ENCODE assay signal across 20 cellular contexts in genomic region chr10:73818402-73818801, GRCh38. TPM values are rescaled to one million over a fixed set of nuclear protein-coding genes. Genes with fewer than 3 reads are reported as not detected.
DNase-seq lines count a peak whose midpoint lies in the region; ATAC-seq and TF ChIP-seq lines count a peak whose summit lies in the region.
"Had no signal": no experiment of that assay in that cellular context is flagged by ENCODE, and none has a peak within 500 bp of the region (broad histone marks: within the 10 kb centered on the region; RNA-seq: fewer than 3 reads in every experiment).

No MANE protein-coding gene starts in this region.

- ATAC-seq in Panc1 (peak; percentile 44; the same call in 1 of the 2 replicates), HG03460 (IDR thresholded peaks at IDR 0.05; ENCODE audit: unreplicated experiment) (no peak), HG03469 (IDR thresholded peaks at IDR 0.05; ENCODE audit: unreplicated experiment) (no peak)

- H3K4me3 Mint-ChIP-seq in H9, result no peak overlapping the region
- H3K4me3 Mint-ChIP-seq: activated B cell treated with CpG ODN at 0.5 μM for 24 hours; activated T-helper 1 cell treated with anti-CD3 and anti-CD28 coated beads, Interleukin-12 subunit alpha, Interleukin-12 subunit beta, Interleukin-2, Interleukin-4 antibody, amounts not matched to agents 30 ng/mL and 10 ng/mL and 1 ng/mL, durations not matched to agents 14 hours and 24 hours and 36 hours had no signal

- TF ChIP-seq EP300 in esophagus muscularis mucosa (IDR thresholded peaks at IDR 0.05) (no peak), sigmoid colon (IDR thresholded peaks at IDR 0.05) (no peak)

- H3K36me3 ChIP-seq in Panc1 (ENCODE audit: control insufficient read depth, insufficient read depth, low read length), result peaks cover 7% of the 10 kb centered on the region; the same call in 1 of the 2 replicates
- peaks cover 34 to 91% (median 64%) of the 10 kb centered on the region in 4 donors for H3K36me3 ChIP-seq in esophagus muscularis mucosa
- H3K36me3 ChIP-seq in sigmoid colon, result peaks cover 30 to 96% (median 63%) of the 10 kb centered on the region in 4 donors
- H3K36me3 ChIP-seq: ovary had no signal

- H3K4me3 ChIP-seq in Panc1 (ENCODE audit: low read depth in 2 of 2, low read length in 2 of 2), result no peak overlapping the region
- no peak overlapping the region for H3K4me3 ChIP-seq in esophagus muscularis mucosa
- H3K4me3 ChIP-seq in sigmoid colon, result no peak overlapping the region
- H3K4me3 ChIP-seq: BLaER1, ovary, tibial nerve had no signal

- no peak overlapping the region for H3K56ac ChIP-seq in H9 (ENCODE audit: insufficient read length, low read depth, low read length)

- intact Hi-C loops in Panc1 (cut with micrococcal nuclease; ENCODE audit: unreplicated experiment), result no loop called here
- intact Hi-C loops in esophagus muscularis mucosa (cut with DNase I), result no loop called here
- intact Hi-C loops in sigmoid colon (cut with DNase I), result no loop called here

- no peaks in the 10 kb centered on the region for H3K79me1 ChIP-seq in H9 (ENCODE audit: insufficient read depth, low read depth, low read length, poor library complexity, severe bottlenecking)

- H3T11ph ChIP-seq in H9 (ENCODE audit: low read length), result no peak overlapping the region

- no peak overlapping the region for H4K5ac ChIP-seq in H9 (ENCODE audit: insufficient read length, low read depth, low read length)

- H3K4me2 ChIP-seq in H9 (ENCODE audit: insufficient read depth, insufficient read length, low read length), result no peak overlapping the region
- H3K4me2 ChIP-seq: BLaER1 had no signal

- no peak overlapping the region for H3K14ac ChIP-seq in H9 (ENCODE audit: insufficient read depth, low read length)

- DNase-seq in H9, result peak; percentile 58
- DNase-seq in Panc1 (ENCODE audit: low read depth, low spot score), result no peak
- DNase-seq in esophagus muscularis mucosa (ENCODE audit: extremely low spot score), result no peak
- DNase-seq in sigmoid colon, result no peak
- no peak for DNase-seq in SK-N-DZ (ENCODE audit: low spot score)
- DNase-seq: activated B cell treated with CpG ODN at 0.5 μM for 24 hours; activated CD8-positive, alpha-beta memory T cell treated with anti-CD3 and anti-CD28 coated beads for 24 hours; DMS 273 treated with DMSO at 0.1 percent for 48 hours; GF-D8; NCI-H446; NK-92 treated with Interleukin-12 subunit alpha and Interleukin-12 subunit beta, amount 100 ng/mL, for 24 hours; ovary; stimulated activated CD4-positive, alpha-beta T cell treated with anti-CD3 and anti-CD28 coated beads, Interleukin-4, amount 100 ng/mL, for 4 hours; stimulated activated CD8-positive, alpha-beta memory T cell treated with anti-CD3 and anti-CD28 coated beads, Interleukin-4, amount 100 ng/mL, for 48 hours; T-helper 1 cell had no signal

- H3K9me3 ChIP-seq in H9 (ENCODE audit: control insufficient read depth, low read depth, low read length), result no peaks in the 10 kb centered on the region
- H3K9me3 ChIP-seq in Panc1 (ENCODE audit: control insufficient read depth, insufficient read depth, low read depth, low read length), result no peaks in the 10 kb centered on the region
- no peaks in the 10 kb centered on the region for H3K9me3 ChIP-seq in esophagus muscularis mucosa
- no peaks in the 10 kb centered on the region for H3K9me3 ChIP-seq in sigmoid colon
- H3K9me3 ChIP-seq: BLaER1, ovary, tibial nerve had no signal

- TF ChIP-seq CTCF in H9 (conservative IDR thresholded peaks at IDR 0.05) (peak; percentile 36), Panc1 (IDR thresholded peaks at IDR 0.05) (no peak; the same call in 1 of the 2 replicates), esophagus muscularis mucosa (IDR thresholded peaks at IDR 0.05) (no peak), sigmoid colon (IDR thresholded peaks at IDR 0.05) (no peak)

- no peak overlapping the region for H3K9ac ChIP-seq in H9 (ENCODE audit: extremely low read depth, insufficient read length, low read length)
- H3K9ac ChIP-seq: BLaER1 had no signal

- H4K91ac ChIP-seq in H9 (ENCODE audit: insufficient read length, low read depth, low read length), result no peak overlapping the region

- WGBS in H9 (ENCODE audit: extremely low coverage, insufficient read length, low lambda C conversion rate), result no CpG with 5 or more reads among the region's 10 CpGs
- 83% methylated on average over 9 of the region's 10 CpGs for WGBS in esophagus muscularis mucosa
- WGBS in sigmoid colon, 2 donors, result 81 to 88% methylated on average over 10 of the region's 10 CpGs

- H3K4me1 ChIP-seq in H9 (ENCODE audit: insufficient read depth, low read length), result no peaks in the 10 kb centered on the region
- no peaks in the 10 kb centered on the region for H3K4me1 ChIP-seq in Panc1 (ENCODE audit: control insufficient read depth, insufficient read depth, low read length)
- peaks cover 9 to 37% (median 32%) of the 10 kb centered on the region in 4 donors for H3K4me1 ChIP-seq in esophagus muscularis mucosa
- peaks cover 0 to 29% (median 12%) of the 10 kb centered on the region in 4 donors for H3K4me1 ChIP-seq in sigmoid colon
- H3K4me1 ChIP-seq: BLaER1 had no signal

- H3K27ac ChIP-seq in H9 (ENCODE audit: insufficient read length, low read depth, low read length) (no peak overlapping the region), Panc1 (ENCODE audit: low read length) (no peak overlapping the region), esophagus muscularis mucosa (replicated peaks in 1 of 4) (peak overlapping the region in 3 of 4 donors; percentile 20 to 78 (median 35)), sigmoid colon (peak overlapping the region in 3 of 4 donors; percentile 50 to 61 (median 55))
- H3K27ac ChIP-seq: BLaER1, ovary had no signal

- no peak overlapping the region for H3K4ac ChIP-seq in H9 (ENCODE audit: low read depth, low read length)

- CTCF ChIA-PET in Panc1 (lab: Charles Lee), result no interaction called here

- H2AFZ ChIP-seq in H9 (ENCODE audit: low read length), result no peak overlapping the region

- in situ Hi-C loops in Panc1 (cut with HindIII; ENCODE audit: low pct_unique_long_range_greater_than_20kb, low sequenced_read_pairs), result no loop called here

- no peak overlapping the region for H3K18ac ChIP-seq in H9 (ENCODE audit: insufficient read length, low read depth, low read length)

- no peak overlapping the region for H4K8ac ChIP-seq in H9 (replicated peaks; ENCODE audit: insufficient read length, low read depth, low read length)

- H2AK5ac ChIP-seq in H9 (ENCODE audit: insufficient read length, low read length), result no peak overlapping the region

- H4K20me1 ChIP-seq in H9 (ENCODE audit: control insufficient read depth, insufficient read depth, insufficient read length), result no peaks in the 10 kb centered on the region

- H2BK15ac ChIP-seq in H9 (ENCODE audit: low read depth, low read length), result no peak overlapping the region

- BruUV-seq in Panc1 (replicated peaks; lab: Mats Ljungman, UMichigan), result no TSS peak

- H3K27me3 Mint-ChIP-seq in H9 (ENCODE audit: low read depth), result no peaks in the 10 kb centered on the region
- H3K27me3 Mint-ChIP-seq: activated B cell treated with CpG ODN at 0.5 μM for 24 hours had no signal

- POLR2A ChIA-PET in Panc1 (lab: Charles Lee), result no interaction called here

- no peaks in the 10 kb centered on the region for H3K23me2 ChIP-seq in H9 (ENCODE audit: insufficient read length, low read depth, low read length, poor library complexity, severe bottlenecking)

- TF ChIP-seq POLR2A in esophagus muscularis mucosa (IDR thresholded peaks at IDR 0.05; ENCODE audit: low read depth), result no peak
- TF ChIP-seq POLR2A in sigmoid colon (IDR thresholded peaks at IDR 0.05), result no peak

- H2BK20ac ChIP-seq in H9 (ENCODE audit: low read depth, low read length, poor library complexity, severe bottlenecking), result no peak overlapping the region

- no peaks in the 10 kb centered on the region for H3K27me3 ChIP-seq in H9 (ENCODE audit: insufficient read depth, low read length)
- no peaks in the 10 kb centered on the region for H3K27me3 ChIP-seq in Panc1 (ENCODE audit: control insufficient read depth, insufficient read depth, low read length)
- H3K27me3 ChIP-seq in esophagus muscularis mucosa, result no peaks in the 10 kb centered on the region
- H3K27me3 ChIP-seq in sigmoid colon, result no peaks in the 10 kb centered on the region
- H3K27me3 ChIP-seq: BLaER1, ovary, tibial nerve had no signal

- H3K27ac Mint-ChIP-seq in H9, result no peak overlapping the region; a peak in 1 of 7 replicates
- H3K27ac Mint-ChIP-seq: activated B cell treated with CpG ODN at 0.5 μM for 24 hours; activated T-helper 1 cell treated with anti-CD3 and anti-CD28 coated beads, Interleukin-12 subunit alpha, Interleukin-12 subunit beta, Interleukin-2, Interleukin-4 antibody, amounts not matched to agents 30 ng/mL and 10 ng/mL and 1 ng/mL, durations not matched to agents 14 hours and 24 hours and 36 hours had no signal

- no peak overlapping the region for H2BK5ac ChIP-seq in H9 (ENCODE audit: insufficient read length, low read length)

- H3K23ac ChIP-seq in H9 (ENCODE audit: insufficient read length, low read depth, low read length), result no peak overlapping the region

- H3K4me1 Mint-ChIP-seq in H9, result peaks cover 0 to 3% of the 10 kb centered on the region in 2 experiments; a peak in 1 of 4 replicates
- H3K4me1 Mint-ChIP-seq: activated B cell treated with CpG ODN at 0.5 μM for 24 hours had no signal

- no peaks in the 10 kb centered on the region for H3K79me2 ChIP-seq in H9 (ENCODE audit: insufficient read depth, low read length)

- H2BK12ac ChIP-seq in H9 (ENCODE audit: insufficient read length, low read depth, low read length), result no peak overlapping the region

- H3K36me3 Mint-ChIP-seq in H9 (ENCODE audit: insufficient read depth in 1 of 3, low read depth in 3 of 3), result peaks cover 19 to 57% (median 26%) of the 10 kb centered on the region in 3 experiments; a peak in 6 of 7 replicates

- H3K9me3 Mint-ChIP-seq in H9, result no peaks in the 10 kb centered on the region
- H3K9me3 Mint-ChIP-seq: activated B cell treated with CpG ODN at 0.5 μM for 24 hours; activated T-helper 1 cell treated with anti-CD3 and anti-CD28 coated beads, Interleukin-12 subunit alpha, Interleukin-12 subunit beta, Interleukin-2, Interleukin-4 antibody, amounts not matched to agents 30 ng/mL and 10 ng/mL and 1 ng/mL, durations not matched to agents 14 hours and 24 hours and 36 hours had no signal

- no peak overlapping the region for H2BK120ac ChIP-seq in H9 (ENCODE audit: low read depth, low read length, poor library complexity, severe bottlenecking)

RNA-seq across cellular contexts. Expression of gene NDST2, which starts 7.0 kb away (rescaled TPM):
- total RNA-seq in H9 (2021) (22.0 and 22.9 TPM in 2 replicates), Panc1 (2021; ENCODE audit: unreplicated experiment) (49.0 TPM), esophagus muscularis mucosa (10 to 100 TPM; 26.8 to 38.3 (median 31.1) TPM), sigmoid colon (10 to 100 TPM; 23.9 to 56.2 (median 28.3) TPM)
- polyA plus RNA-seq in Panc1 (2012; ENCODE audit: insufficient read length), result 49.6 TPM
- 10 to 100 TPM in 2 of 3 donors, 1 to 10 TPM in 1; 3.9 to 21.0 (median 17.0) TPM for polyA plus RNA-seq in sigmoid colon
- polyA plus RNA-seq in SK-N-DZ (2014; cell fraction: cytosol; rRNA removed), result 21.1 and 22.4 TPM in 2 replicates
- 34.4 and 36.5 TPM in 2 replicates for polyA plus RNA-seq in SK-N-DZ (2014; cell fraction: nucleus; rRNA removed)

RNA-seq across cellular contexts. Expression of gene ZSWIM8, which starts 33.0 kb away (rescaled TPM):
- 41.0 and 44.3 TPM in 2 replicates for total RNA-seq in H9 (2021)
- 109 TPM for total RNA-seq in Panc1 (2021; ENCODE audit: unreplicated experiment)
- 126 TPM for polyA plus RNA-seq in Panc1 (2012; ENCODE audit: insufficient read length)
- 100 to 1,000 TPM in 3 of 4 donors, 10 to 100 TPM in 1; 66.4 to 123 (median 107) TPM for total RNA-seq in esophagus muscularis mucosa
- total RNA-seq in sigmoid colon, result 100 to 1,000 TPM in 1 of 4 donors, 10 to 100 TPM in 3; 42.5 to 138 (median 71.9) TPM
- polyA plus RNA-seq in sigmoid colon, result 10 to 100 TPM; 34.8 to 64.8 (median 40.2) TPM
- 21.0 and 28.0 TPM in 2 replicates for polyA plus RNA-seq in SK-N-DZ (2014; cell fraction: cytosol; rRNA removed)
- 96.2 and 138 TPM in 2 replicates for polyA plus RNA-seq in SK-N-DZ (2014; cell fraction: nucleus; rRNA removed)

RNA-seq across cellular contexts. Expression of gene CHCHD1, which starts 36.6 kb away (rescaled TPM):
- total RNA-seq in H9 (2021) (41.1 and 45.9 TPM in 2 replicates), Panc1 (2021; ENCODE audit: unreplicated experiment) (41.2 TPM), esophagus muscularis mucosa (10 to 100 TPM; 14.9 to 32.0 (median 25.6) TPM), sigmoid colon (10 to 100 TPM; 28.1 to 36.6 (median 34.5) TPM)
- 71.5 TPM for polyA plus RNA-seq in Panc1 (2012; ENCODE audit: insufficient read length)
- 100 to 1,000 TPM in 1 of 3 donors, 10 to 100 TPM in 2; 76.9 to 134 (median 93.7) TPM for polyA plus RNA-seq in sigmoid colon
- 84.2 and 89.9 TPM in 2 replicates for polyA plus RNA-seq in SK-N-DZ (2014; cell fraction: cytosol; rRNA removed)
- polyA plus RNA-seq in SK-N-DZ (2014; cell fraction: nucleus; rRNA removed), result 63.6 and 77.6 TPM in 2 replicates

RNA-seq across cellular contexts. Expression of gene CAMK2G, which starts 56.0 kb away (rescaled TPM):
- 30.4 and 31.8 TPM in 2 replicates for total RNA-seq in H9 (2021)
- total RNA-seq in Panc1 (2021; ENCODE audit: unreplicated experiment), result 41.4 TPM
- polyA plus RNA-seq in Panc1 (2012; ENCODE audit: insufficient read length), result 37.5 TPM
- 100 to 1,000 TPM in 3 of 4 donors, 10 to 100 TPM in 1; 96.4 to 201 (median 159) TPM for total RNA-seq in esophagus muscularis mucosa
- total RNA-seq in sigmoid colon, result 100 to 1,000 TPM; 153 to 221 (median 209) TPM
- polyA plus RNA-seq in sigmoid colon, result 10 to 100 TPM; 14.4 to 34.8 (median 17.6) TPM
- 50.3 and 68.4 TPM in 2 replicates for polyA plus RNA-seq in SK-N-DZ (2014; cell fraction: cytosol; rRNA removed)
- polyA plus RNA-seq in SK-N-DZ (2014; cell fraction: nucleus; rRNA removed), result 118 and 135 TPM in 2 replicates

Comparison
In these comparisons a context has a peak if more than half of its experiments do, and no peak if none do; other contexts are left out.
1. H3K27ac ChIP-seq: peak in esophagus muscularis mucosa (3 of 4) and sigmoid colon (3 of 4); none in H9 (single experiment) and Panc1 (single experiment).